8 cellular contexts compared by ENCODE assay signal in genomic region chr17:1087381-1088241, GRCh38.
DNase-seq lines count a peak whose midpoint lies in the region; ATAC-seq and TF ChIP-seq lines count a peak whose summit lies in the region.

No MANE protein-coding gene starts in this region.

- no peak overlapping the region for H3K9ac ChIP-seq in rectal smooth muscle tissue (ENCODE audit: low read length)

- no peaks in the 10 kb centered on the region for H3K27me3 ChIP-seq in cardiac muscle cell
- H3K27me3 ChIP-seq in rectal smooth muscle tissue (ENCODE audit: control insufficient read depth, insufficient read depth, low read length), result no peaks in the 10 kb centered on the region

- ATAC-seq in SK-N-SH treated with all-trans-retinoic acid at 6 μM for 48 hours (peak; percentile 87), GM21528 (IDR thresholded peaks at IDR 0.05; ENCODE audit: low FRiP score, unreplicated experiment) (no peak), HG02885 (IDR thresholded peaks at IDR 0.05; ENCODE audit: poor library complexity, unreplicated experiment) (no peak), GM19023 (IDR thresholded peaks at IDR 0.05; ENCODE audit: unreplicated experiment) (no peak)

- H3K27ac ChIP-seq in cardiac muscle cell, result peak overlapping the region; percentile 35
- peak overlapping the region; percentile 75 for H3K27ac ChIP-seq in rectal smooth muscle tissue (ENCODE audit: low read depth, low read length)

- no peaks in the 10 kb centered on the region for H3K9me3 ChIP-seq in cardiac muscle cell (ENCODE audit: low read depth)

- peaks cover 9% of the 10 kb centered on the region for H3K4me1 ChIP-seq in cardiac muscle cell (ENCODE audit: low read depth)
- peaks cover 7% of the 10 kb centered on the region for H3K4me1 ChIP-seq in rectal smooth muscle tissue (ENCODE audit: control insufficient read depth, insufficient read depth, low read length)

- peak; percentile 56 for DNase-seq in NCI-H82 (lab: John Stamatoyannopoulos, UW)
- DNase-seq in NCI-H82 treated with DMSO at 0.1 percent for 48 hours (lab: John Stamatoyannopoulos, UW; ENCODE audit: unreplicated experiment), result no peak
- DNase-seq in cardiac muscle cell (ENCODE audit: low read depth in 1 of 2, low spot score in 1 of 2), result peak in 1 of 2 donors; percentile 50

- TF ChIP-seq CTCF in cardiac muscle cell (IDR thresholded peaks at IDR 0.05; ENCODE audit: low read depth, low read length), result no peak

- H3K4me3 ChIP-seq in cardiac muscle cell, result no peak overlapping the region
- H3K4me3 ChIP-seq in rectal smooth muscle tissue (ENCODE audit: low read length), result peak overlapping the region; percentile 10

- peaks cover 5% of the 10 kb centered on the region for H3K36me3 ChIP-seq in cardiac muscle cell
- peaks cover 30% of the 10 kb centered on the region for H3K36me3 ChIP-seq in rectal smooth muscle tissue (ENCODE audit: control insufficient read depth, insufficient read depth, low read length)

TF ChIP-seq in SK-N-SH treated with all-trans-retinoic acid at 6 μM for 48 hours, 23 proteins besides CTCF, POLR2A, EP300 and RAD21:
- TF ChIP-seq, protein P1, sequence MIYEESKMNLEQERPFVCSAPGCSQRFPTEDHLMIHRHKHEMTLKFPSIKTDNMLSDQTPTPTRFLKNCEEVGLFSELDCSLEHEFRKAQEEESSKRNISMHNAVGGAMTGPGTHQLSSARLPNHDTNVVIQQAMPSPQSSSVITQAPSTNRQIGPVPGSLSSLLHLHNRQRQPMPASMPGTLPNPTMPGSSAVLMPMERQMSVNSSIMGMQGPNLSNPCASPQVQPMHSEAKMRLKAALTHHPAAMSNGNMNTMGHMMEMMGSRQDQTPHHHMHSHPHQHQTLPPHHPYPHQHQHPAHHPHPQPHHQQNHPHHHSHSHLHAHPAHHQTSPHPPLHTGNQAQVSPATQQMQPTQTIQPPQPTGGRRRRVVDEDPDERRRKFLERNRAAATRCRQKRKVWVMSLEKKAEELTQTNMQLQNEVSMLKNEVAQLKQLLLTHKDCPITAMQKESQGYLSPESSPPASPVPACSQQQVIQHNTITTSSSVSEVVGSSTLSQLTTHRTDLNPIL (CRISPR knock-in tag; IDR thresholded peaks at IDR 0.05; ENCODE audit: low read depth), result peak; percentile 25; the same call in 1 of the 2 replicates
- TF ChIP-seq, protein P2, sequence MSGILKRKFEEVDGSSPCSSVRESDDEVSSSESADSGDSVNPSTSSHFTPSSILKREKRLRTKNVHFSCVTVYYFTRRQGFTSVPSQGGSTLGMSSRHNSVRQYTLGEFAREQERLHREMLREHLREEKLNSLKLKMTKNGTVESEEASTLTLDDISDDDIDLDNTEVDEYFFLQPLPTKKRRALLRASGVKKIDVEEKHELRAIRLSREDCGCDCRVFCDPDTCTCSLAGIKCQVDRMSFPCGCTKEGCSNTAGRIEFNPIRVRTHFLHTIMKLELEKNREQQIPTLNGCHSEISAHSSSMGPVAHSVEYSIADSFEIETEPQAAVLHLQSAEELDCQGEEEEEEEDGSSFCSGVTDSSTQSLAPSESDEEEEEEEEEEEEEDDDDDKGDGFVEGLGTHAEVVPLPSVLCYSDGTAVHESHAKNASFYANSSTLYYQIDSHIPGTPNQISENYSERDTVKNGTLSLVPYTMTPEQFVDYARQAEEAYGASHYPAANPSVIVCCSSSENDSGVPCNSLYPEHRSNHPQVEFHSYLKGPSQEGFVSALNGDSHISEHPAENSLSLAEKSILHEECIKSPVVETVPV (CRISPR knock-in tag; IDR thresholded peaks at IDR 0.05), result no peak
- 0 out of 2 replicates have a peak, but pooled peaks have one; percentile 33 for TF ChIP-seq ZFP3 (CRISPR knock-in tag; IDR thresholded peaks at IDR 0.05)
- peak; percentile 30; the same call in 1 of the 2 replicates for TF ChIP-seq TCF4 (CRISPR knock-in tag; IDR thresholded peaks at IDR 0.05; ENCODE audit: borderline replicate concordance)
- TF ChIP-seq CSDC2 (CRISPR knock-in tag; IDR thresholded peaks at IDR 0.05), result 0 out of 2 replicates have a peak, but pooled peaks have one; percentile 52
